In genomic region chr1:64082459-64082858, GRCh38 we compare ENCODE assay signal across 19 cellular contexts.
DNase-seq lines count a peak whose midpoint lies in the region; ATAC-seq and TF ChIP-seq lines count a peak whose summit lies in the region.
"Had no signal": no experiment of that assay in that cellular context is flagged by ENCODE, and none has a peak within 500 bp of the region (broad histone marks: within the 10 kb centered on the region; RNA-seq: fewer than 3 reads in every experiment).

No MANE protein-coding gene starts in this region.

- no peak overlapping the region for H3K27ac Mint-ChIP-seq in GM23338
- H3K27ac Mint-ChIP-seq: activated naive CD8-positive, alpha-beta T cell treated with anti-CD3 and anti-CD28 coated beads, Interleukin-2, amount 10 ng/mL, durations not matched to agents 7 days and 5 days; T-helper 1 cell treated with Interleukin-12 subunit alpha and Interleukin-12 subunit beta and Interleukin-4 antibody, amounts not matched to agents 30 μg/mL and 1 μg/mL, for 36 hours had no signal

- H3F3A ChIP-seq in GM23338 (replicated peaks; ENCODE audit: low read depth), result no peaks in the 10 kb centered on the region

- no peaks in the 10 kb centered on the region for H3K27me3 Mint-ChIP-seq in GM23338 (ENCODE audit: insufficient read depth, low read depth, poor library complexity)
- H3K27me3 Mint-ChIP-seq: activated naive CD8-positive, alpha-beta T cell treated with anti-CD3 and anti-CD28 coated beads, Interleukin-2, amount 10 ng/mL, durations not matched to agents 7 days and 5 days had no signal

- TF ChIP-seq CTCF in GM23338 (conservative IDR thresholded peaks at IDR 0.05; ENCODE audit: low read depth in 2 of 2) (no peak), RWPE2 (IDR thresholded peaks at IDR 0.05; ENCODE audit: poor library complexity, severe bottlenecking) (no peak), retinal pigment epithelial cell (conservative IDR thresholded peaks at IDR 0.05; ENCODE audit: low read depth, low read length) (no peak)

- H3K4me3 ChIP-seq in GM23338, result no peak overlapping the region
- no peak overlapping the region for H3K4me3 ChIP-seq in RWPE2 (ENCODE audit: severe bottlenecking)
- no peak overlapping the region for H3K4me3 ChIP-seq in retinal pigment epithelial cell (ENCODE audit: low read length)
- H3K4me3 ChIP-seq: tibial nerve had no signal

- no peak overlapping the region for H3K4me3 Mint-ChIP-seq in GM23338
- H3K4me3 Mint-ChIP-seq: activated naive CD8-positive, alpha-beta T cell treated with anti-CD3 and anti-CD28 coated beads, Interleukin-2, amount 10 ng/mL, durations not matched to agents 7 days and 5 days; activated T-cell treated with anti-CD3 and anti-CD28 coated beads, Interleukin-2, amount 50 U/mL, for 4 hours; T-helper 1 cell treated with Interleukin-12 subunit alpha and Interleukin-12 subunit beta and Interleukin-4 antibody, amounts not matched to agents 30 μg/mL and 1 μg/mL, for 36 hours had no signal

- H3K9me3 ChIP-seq in RWPE2 (ENCODE audit: severe bottlenecking), result no peaks in the 10 kb centered on the region
- H3K9me3 ChIP-seq: tibial nerve had no signal

- no peaks in the 10 kb centered on the region for H3K9me2 ChIP-seq in GM23338 (ENCODE audit: insufficient read depth)

- no peaks in the 10 kb centered on the region for H3K4me1 ChIP-seq in GM23338 (ENCODE audit: insufficient read depth)
- H3K4me1 ChIP-seq in RWPE2 (ENCODE audit: insufficient read depth, poor library complexity, severe bottlenecking), result peaks cover 1% of the 10 kb centered on the region
- H3K4me1 ChIP-seq: tibial nerve had no signal

- H2AFZ ChIP-seq in GM23338, result no peak overlapping the region

- no peaks in the 10 kb centered on the region for H3K9me3 Mint-ChIP-seq in GM23338
- H3K9me3 Mint-ChIP-seq: activated naive CD8-positive, alpha-beta T cell treated with anti-CD3 and anti-CD28 coated beads, Interleukin-2, amount 10 ng/mL, durations not matched to agents 7 days and 5 days; activated T-cell treated with anti-CD3 and anti-CD28 coated beads, Interleukin-2, amount 50 U/mL, for 4 hours; T-helper 1 cell treated with Interleukin-12 subunit alpha and Interleukin-12 subunit beta and Interleukin-4 antibody, amounts not matched to agents 30 μg/mL and 1 μg/mL, for 36 hours had no signal

- intact Hi-C loops in sciatic nerve (cut with DNase I), result no loop called here

- peaks cover 19% of the 10 kb centered on the region for H4K20me1 ChIP-seq in GM23338 (replicated peaks; ENCODE audit: insufficient read depth)

- ATAC-seq in GM23338 (peak; percentile 78), RWPE2 (ENCODE audit: low read depth) (peak; percentile 77), sciatic nerve (no peak), HG02970 (IDR thresholded peaks at IDR 0.05; ENCODE audit: low FRiP score, unreplicated experiment) (no peak)
- ATAC-seq: activated T-cell treated with anti-CD3 and anti-CD28 coated beads, Interleukin-2, amount 50 U/mL, for 4 hours; esophagus mucosa had no signal

- H3K27ac ChIP-seq in GM23338 (ENCODE audit: low read depth) (no peak overlapping the region), RWPE2 (ENCODE audit: poor library complexity, severe bottlenecking) (no peak overlapping the region), epithelial cell of prostate (no peak overlapping the region)
- H3K27ac ChIP-seq: tibial nerve had no signal

- no peaks in the 10 kb centered on the region for H3K36me3 ChIP-seq in GM23338 (ENCODE audit: insufficient read depth)
- no peaks in the 10 kb centered on the region for H3K36me3 ChIP-seq in RWPE2 (ENCODE audit: low read depth)
- H3K36me3 ChIP-seq: tibial nerve had no signal

- no peaks in the 10 kb centered on the region; the same call in 2 of the 3 replicates for H3K4me1 Mint-ChIP-seq in GM23338
- H3K4me1 Mint-ChIP-seq: activated naive CD8-positive, alpha-beta T cell treated with anti-CD3 and anti-CD28 coated beads, Interleukin-2, amount 10 ng/mL, durations not matched to agents 7 days and 5 days had no signal

- H3K27me3 ChIP-seq in GM23338 (ENCODE audit: insufficient read depth) (no peaks in the 10 kb centered on the region), RWPE2 (ENCODE audit: insufficient read depth, poor library complexity, severe bottlenecking) (no peaks in the 10 kb centered on the region)
- H3K27me3 ChIP-seq: tibial nerve had no signal

- DNase-seq in GM23338 (ENCODE audit: low spot score) (no peak), RWPE2 (ENCODE audit: low spot score) (no peak), epithelial cell of prostate (ENCODE audit: low read depth, low spot score) (peak; percentile 36), retinal pigment epithelial cell (ENCODE audit: low read depth) (peak; percentile 56), sciatic nerve (ENCODE audit: low spot score) (no peak), DMS79 treated with DMSO at 0.1 percent for 48 hours (lab: John Stamatoyannopoulos, UW) (no peak), MV-4-11 (lab: John Stamatoyannopoulos, UW) (no peak)
- DNase-seq: activated CD4-positive, alpha-beta T cell treated with anti-CD3 and anti-CD28 coated beads, Interleukin-2, amount 50 U/mL, for 1 hour; activated naive CD8-positive, alpha-beta T cell treated with anti-CD3 and anti-CD28 coated beads, Interleukin-2, amount 10 ng/mL, durations not matched to agents 7 days and 5 days; activated T-cell treated with anti-CD3 and anti-CD28 coated beads, Interleukin-2, amount 50 U/mL, for 4 hours; C1 segment of cervical spinal cord; DMS79; NCI-H1436; NCI-H510A treated with DMSO at 0.1 percent for 48 hours; posterior cingulate gyrus had no signal

- H3K79me2 ChIP-seq in GM23338 (replicated peaks; ENCODE audit: insufficient read depth), result peaks cover 16% of the 10 kb centered on the region; the same call in 1 of the 2 replicates

- H3K36me3 Mint-ChIP-seq in GM23338 (ENCODE audit: low read depth), result no peaks in the 10 kb centered on the region
- H3K36me3 Mint-ChIP-seq: activated naive CD8-positive, alpha-beta T cell treated with anti-CD3 and anti-CD28 coated beads, Interleukin-2, amount 10 ng/mL, durations not matched to agents 7 days and 5 days had no signal

- no peak overlapping the region for H3K4me2 ChIP-seq in GM23338

TF ChIP-seq in GM23338, 12 proteins besides CTCF, POLR2A, EP300 and RAD21 (continues in another document):
- TF ChIP-seq NANOG (IDR thresholded peaks at IDR 0.05; ENCODE audit: borderline replicate concordance), result no peak
- TF ChIP-seq ZNF114 (CRISPR knock-in tag; IDR thresholded peaks at IDR 0.05), result no peak
- TF ChIP-seq, protein P1, sequence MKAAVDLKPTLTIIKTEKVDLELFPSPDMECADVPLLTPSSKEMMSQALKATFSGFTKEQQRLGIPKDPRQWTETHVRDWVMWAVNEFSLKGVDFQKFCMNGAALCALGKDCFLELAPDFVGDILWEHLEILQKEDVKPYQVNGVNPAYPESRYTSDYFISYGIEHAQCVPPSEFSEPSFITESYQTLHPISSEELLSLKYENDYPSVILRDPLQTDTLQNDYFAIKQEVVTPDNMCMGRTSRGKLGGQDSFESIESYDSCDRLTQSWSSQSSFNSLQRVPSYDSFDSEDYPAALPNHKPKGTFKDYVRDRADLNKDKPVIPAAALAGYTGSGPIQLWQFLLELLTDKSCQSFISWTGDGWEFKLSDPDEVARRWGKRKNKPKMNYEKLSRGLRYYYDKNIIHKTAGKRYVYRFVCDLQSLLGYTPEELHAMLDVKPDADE (IDR thresholded peaks at IDR 0.05), result no peak
- no peak for TF ChIP-seq JUNB (IDR thresholded peaks at IDR 0.05; ENCODE audit: unreplicated experiment)
- no peak for TF ChIP-seq ZNF331 (CRISPR knock-in tag; IDR thresholded peaks at IDR 0.05; ENCODE audit: low read depth)
- no peak for TF ChIP-seq EZH2phosphoT487 (IDR thresholded peaks at IDR 0.05; ENCODE audit: unreplicated experiment)
- no peak for TF ChIP-seq STAT1 (IDR thresholded peaks at IDR 0.05; ENCODE audit: unreplicated experiment)
- no peak for TF ChIP-seq POLR2AphosphoS5 (IDR thresholded peaks at IDR 0.05; ENCODE audit: low read depth)

Comparison
In these comparisons a context has a peak if more than half of its experiments do, and no peak if none do; other contexts are left out.
1. ATAC-seq: peak in GM23338 (single experiment) and RWPE2 (single experiment); none in sciatic nerve (single experiment) and HG02970 (single experiment).
2. DNase-seq: peak in epithelial cell of prostate (single experiment) and retinal pigment epithelial cell (single experiment); none in GM23338 (single experiment), RWPE2 (single experiment), sciatic nerve (single experiment), DMS79 treated with DMSO at 0.1 percent for 48 hours (single experiment) and MV-4-11 (single experiment).